Comparison of ENCODE assay signal across 1 cellular context in genomic region chr1:211830330-211831142, GRCh38.
A peak's percentile ranks its signal among the peaks of the same experiment; 100 is the strongest.
TF ChIP-seq lines count a peak whose summit lies in the region.

Gene LPGAT1 (minus strand): TSS chr1:211830763. CDS start chr1:211829296, 1,467 bp downstream.

TF ChIP-seq in GM12878, 131 proteins besides CTCF, POLR2A, EP300 and RAD21 (continued from another document and continues in another):
- TF ChIP-seq ZNF592 (IDR thresholded peaks at IDR 0.05) (no peak), NR2F1 (conservative IDR thresholded peaks at IDR 0.05) (peak; percentile 57), HSF1 (IDR thresholded peaks at IDR 0.05; ENCODE audit: low read depth, low read length) (no peak), SIX5 (IDR thresholded peaks at IDR 0.05; ENCODE audit: low read depth, low read length, severe bottlenecking) (no peak), IKZF2 (IDR thresholded peaks at IDR 0.05) (peak in 1 of 2 experiments; percentile 29; a peak in 2 of 4 replicates), NR2C2 (IDR thresholded peaks at IDR 0.05; ENCODE audit: borderline replicate concordance, control insufficient read depth, insufficient read length, low read depth) (no peak), SRF (IDR thresholded peaks at IDR 0.05; ENCODE audit: low read depth in 2 of 2, low read length in 2 of 2) (no peak), NFXL1 (IDR thresholded peaks at IDR 0.05; ENCODE audit: borderline replicate concordance) (no peak), PBX3 (IDR thresholded peaks at IDR 0.05; ENCODE audit: insufficient replicate concordance, low read depth, low read length) (no peak), KAT2A (conservative IDR thresholded peaks at IDR 0.05; ENCODE audit: control insufficient read depth, low read depth, low read length) (no peak), MYB (IDR thresholded peaks at IDR 0.05; ENCODE audit: borderline replicate concordance, low read depth, low read length) (no peak), SUZ12 (IDR thresholded peaks at IDR 0.05; ENCODE audit: unreplicated experiment) (no peak), ZNF274 (IDR thresholded peaks at IDR 0.05; ENCODE audit: insufficient read depth, insufficient read length) (no peak), SMARCA5 (IDR thresholded peaks at IDR 0.05) (peak; percentile 78), HDAC2 (IDR thresholded peaks at IDR 0.05) (no peak), JUNB (IDR thresholded peaks at IDR 0.05) (no peak), BCLAF1 (IDR thresholded peaks at IDR 0.05) (no peak), PAX5 (IDR thresholded peaks at IDR 0.05; ENCODE audit: borderline replicate concordance, low read depth, low read length) (no peak), SMAD5 (IDR thresholded peaks at IDR 0.05; ENCODE audit: low read depth) (no peak), SMC3 (IDR thresholded peaks at IDR 0.05; ENCODE audit: borderline replicate concordance, low read length) (peak; percentile 28; the same call in 1 of the 2 replicates), SREBF2 (IDR thresholded peaks at IDR 0.05; ENCODE audit: low read length) (no peak), CBX3 (IDR thresholded peaks at IDR 0.05; ENCODE audit: borderline replicate concordance, low read depth) (no peak), ZZZ3 (IDR thresholded peaks at IDR 0.05; ENCODE audit: control insufficient read depth, insufficient read length, low read depth) (no peak), NFYA (IDR thresholded peaks at IDR 0.05; ENCODE audit: borderline replicate concordance, low read depth, low read length) (no peak), RELA (IDR thresholded peaks at IDR 0.05; ENCODE audit: borderline replicate concordance, partially characterized antibody) (no peak), SPI1 (IDR thresholded peaks at IDR 0.05; ENCODE audit: borderline replicate concordance, insufficient read depth, low read depth, low read length) (no peak), TCF12 (IDR thresholded peaks at IDR 0.05; ENCODE audit: low read depth, low read length) (no peak), BACH1 (IDR thresholded peaks at IDR 0.05; ENCODE audit: borderline replicate concordance) (peak; percentile 42), MAX (IDR thresholded peaks at IDR 0.05; ENCODE audit: low read depth, low read length) (no peak), CHD1 (IDR thresholded peaks at IDR 0.05; ENCODE audit: low read depth, low read length) (no peak), POU2F2 (IDR thresholded peaks at IDR 0.05; ENCODE audit: borderline replicate concordance, low read depth, low read length) (no peak), FOS (IDR thresholded peaks at IDR 0.05; ENCODE audit: borderline replicate concordance, extremely low read depth, insufficient read length) (no peak), MTA3 (IDR thresholded peaks at IDR 0.05; ENCODE audit: borderline replicate concordance, low read length) (no peak), SIN3A (IDR thresholded peaks at IDR 0.05; ENCODE audit: low read depth, low read length) (no peak), STAT1 (conservative IDR thresholded peaks at IDR 0.05) (no peak), USF2 (IDR thresholded peaks at IDR 0.05; ENCODE audit: borderline replicate concordance, low read depth, low read length) (no peak), HCFC1 (IDR thresholded peaks at IDR 0.05; ENCODE audit: low read length) (no peak), ZNF217 (IDR thresholded peaks at IDR 0.05) (peak; percentile 62; the same call in 1 of the 2 replicates), HDAC6 (IDR thresholded peaks at IDR 0.05; ENCODE audit: unreplicated experiment) (no peak), CREM (IDR thresholded peaks at IDR 0.05; ENCODE audit: low read depth) (no peak), ZNF384 (IDR thresholded peaks at IDR 0.05; ENCODE audit: borderline replicate concordance, low read depth, low read length) (no peak), YBX1 (IDR thresholded peaks at IDR 0.05) (no peak), MTA2 (IDR thresholded peaks at IDR 0.05; ENCODE audit: low read depth) (no peak)
- TF ChIP-seq, protein P1, sequence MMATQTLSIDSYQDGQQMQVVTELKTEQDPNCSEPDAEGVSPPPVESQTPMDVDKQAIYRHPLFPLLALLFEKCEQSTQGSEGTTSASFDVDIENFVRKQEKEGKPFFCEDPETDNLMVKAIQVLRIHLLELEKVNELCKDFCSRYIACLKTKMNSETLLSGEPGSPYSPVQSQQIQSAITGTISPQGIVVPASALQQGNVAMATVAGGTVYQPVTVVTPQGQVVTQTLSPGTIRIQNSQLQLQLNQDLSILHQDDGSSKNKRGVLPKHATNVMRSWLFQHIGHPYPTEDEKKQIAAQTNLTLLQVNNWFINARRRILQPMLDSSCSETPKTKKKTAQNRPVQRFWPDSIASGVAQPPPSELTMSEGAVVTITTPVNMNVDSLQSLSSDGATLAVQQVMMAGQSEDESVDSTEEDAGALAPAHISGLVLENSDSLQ (IDR thresholded peaks at IDR 0.05), result no peak
- TF ChIP-seq, protein P2, sequence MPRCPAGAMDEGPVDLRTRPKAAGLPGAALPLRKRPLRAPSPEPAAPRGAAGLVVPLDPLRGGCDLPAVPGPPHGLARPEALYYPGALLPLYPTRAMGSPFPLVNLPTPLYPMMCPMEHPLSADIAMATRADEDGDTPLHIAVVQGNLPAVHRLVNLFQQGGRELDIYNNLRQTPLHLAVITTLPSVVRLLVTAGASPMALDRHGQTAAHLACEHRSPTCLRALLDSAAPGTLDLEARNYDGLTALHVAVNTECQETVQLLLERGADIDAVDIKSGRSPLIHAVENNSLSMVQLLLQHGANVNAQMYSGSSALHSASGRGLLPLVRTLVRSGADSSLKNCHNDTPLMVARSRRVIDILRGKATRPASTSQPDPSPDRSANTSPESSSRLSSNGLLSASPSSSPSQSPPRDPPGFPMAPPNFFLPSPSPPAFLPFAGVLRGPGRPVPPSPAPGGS (IDR thresholded peaks at IDR 0.05; ENCODE audit: borderline replicate concordance, insufficient read depth, low read depth, low read length, poor library complexity, severe bottlenecking), result no peak
- TF ChIP-seq, protein P3, sequence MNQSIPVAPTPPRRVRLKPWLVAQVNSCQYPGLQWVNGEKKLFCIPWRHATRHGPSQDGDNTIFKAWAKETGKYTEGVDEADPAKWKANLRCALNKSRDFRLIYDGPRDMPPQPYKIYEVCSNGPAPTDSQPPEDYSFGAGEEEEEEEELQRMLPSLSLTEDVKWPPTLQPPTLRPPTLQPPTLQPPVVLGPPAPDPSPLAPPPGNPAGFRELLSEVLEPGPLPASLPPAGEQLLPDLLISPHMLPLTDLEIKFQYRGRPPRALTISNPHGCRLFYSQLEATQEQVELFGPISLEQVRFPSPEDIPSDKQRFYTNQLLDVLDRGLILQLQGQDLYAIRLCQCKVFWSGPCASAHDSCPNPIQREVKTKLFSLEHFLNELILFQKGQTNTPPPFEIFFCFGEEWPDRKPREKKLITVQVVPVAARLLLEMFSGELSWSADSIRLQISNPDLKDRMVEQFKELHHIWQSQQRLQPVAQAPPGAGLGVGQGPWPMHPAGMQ (IDR thresholded peaks at IDR 0.05; ENCODE audit: borderline replicate concordance), result no peak
- TF ChIP-seq, protein P4, sequence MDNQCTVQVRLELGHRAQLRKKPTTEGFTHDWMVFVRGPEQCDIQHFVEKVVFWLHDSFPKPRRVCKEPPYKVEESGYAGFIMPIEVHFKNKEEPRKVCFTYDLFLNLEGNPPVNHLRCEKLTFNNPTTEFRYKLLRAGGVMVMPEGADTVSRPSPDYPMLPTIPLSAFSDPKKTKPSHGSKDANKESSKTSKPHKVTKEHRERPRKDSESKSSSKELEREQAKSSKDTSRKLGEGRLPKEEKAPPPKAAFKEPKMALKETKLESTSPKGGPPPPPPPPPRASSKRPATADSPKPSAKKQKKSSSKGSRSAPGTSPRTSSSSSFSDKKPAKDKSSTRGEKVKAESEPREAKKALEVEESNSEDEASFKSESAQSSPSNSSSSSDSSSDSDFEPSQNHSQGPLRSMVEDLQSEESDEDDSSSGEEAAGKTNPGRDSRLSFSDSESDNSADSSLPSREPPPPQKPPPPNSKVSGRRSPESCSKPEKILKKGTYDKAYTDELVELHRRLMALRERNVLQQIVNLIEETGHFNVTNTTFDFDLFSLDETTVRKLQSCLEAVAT (IDR thresholded peaks at IDR 0.05), result no peak
- TF ChIP-seq, protein P5, sequence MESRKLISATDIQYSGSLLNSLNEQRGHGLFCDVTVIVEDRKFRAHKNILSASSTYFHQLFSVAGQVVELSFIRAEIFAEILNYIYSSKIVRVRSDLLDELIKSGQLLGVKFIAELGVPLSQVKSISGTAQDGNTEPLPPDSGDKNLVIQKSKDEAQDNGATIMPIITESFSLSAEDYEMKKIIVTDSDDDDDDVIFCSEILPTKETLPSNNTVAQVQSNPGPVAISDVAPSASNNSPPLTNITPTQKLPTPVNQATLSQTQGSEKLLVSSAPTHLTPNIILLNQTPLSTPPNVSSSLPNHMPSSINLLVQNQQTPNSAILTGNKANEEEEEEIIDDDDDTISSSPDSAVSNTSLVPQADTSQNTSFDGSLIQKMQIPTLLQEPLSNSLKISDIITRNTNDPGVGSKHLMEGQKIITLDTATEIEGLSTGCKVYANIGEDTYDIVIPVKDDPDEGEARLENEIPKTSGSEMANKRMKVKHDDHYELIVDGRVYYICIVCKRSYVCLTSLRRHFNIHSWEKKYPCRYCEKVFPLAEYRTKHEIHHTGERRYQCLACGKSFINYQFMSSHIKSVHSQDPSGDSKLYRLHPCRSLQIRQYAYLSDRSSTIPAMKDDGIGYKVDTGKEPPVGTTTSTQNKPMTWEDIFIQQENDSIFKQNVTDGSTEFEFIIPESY (IDR thresholded peaks at IDR 0.05), result no peak
